In genomic region chr11:95788921-95789505, GRCh38 we compare ENCODE assay signal across 8 cellular contexts. TPM values are rescaled to one million over a fixed set of nuclear protein-coding genes. Genes with fewer than 3 reads are reported as not detected.
DNase-seq lines count a peak whose midpoint lies in the region; ATAC-seq and TF ChIP-seq lines count a peak whose summit lies in the region.

No MANE protein-coding gene starts in this region.

- TF ChIP-seq POLR2A in HCT116 (IDR thresholded peaks at IDR 0.05; ENCODE audit: borderline replicate concordance, extremely low read depth, insufficient read depth, insufficient read length), result peak; percentile 15

- peaks cover 51% of the 10 kb centered on the region for H3K79me2 ChIP-seq in HCT116 (ENCODE audit: insufficient read depth, low read length)

- no peaks in the 10 kb centered on the region for H3K27me3 ChIP-seq in HCT116 (ENCODE audit: insufficient read depth, low read length)
- H3K27me3 ChIP-seq in brain microvascular endothelial cell (replicated peaks), result no peaks in the 10 kb centered on the region

- no peaks in the 10 kb centered on the region for H4K20me1 ChIP-seq in HCT116 (ENCODE audit: insufficient read depth)

- POLR2A ChIA-PET in HCT116 (lab: Charles Lee), result interaction anchor here (0.6 to 1.3 kb wide), 4 partner anchors 26 to 722 kb away, joined by 3 to 4 read pairs (median 3); partner anchors contain the start of gene SRSF8

- H3K4me3 ChIP-seq in HCT116 (replicated peaks in 1 of 2; ENCODE audit: low read depth in 1 of 2, low read length in 2 of 2) (peak overlapping the region; percentile 76 to 87), brain microvascular endothelial cell (ENCODE audit: low read depth, low read length) (peak overlapping the region; percentile 94)

- H3K4me2 ChIP-seq in HCT116 (ENCODE audit: low read length), result peak overlapping the region; percentile 92

- CTCF ChIA-PET in HCT116 (lab: Charles Lee), result interaction anchor here (0.8 to 1.7 kb wide), 6 partner anchors 47 to 1893 kb away, joined by 3 to 5 read pairs (median 4); no protein-coding TSS in a partner anchor

- TF ChIP-seq RAD21 in HCT116 (IDR thresholded peaks at IDR 0.05; ENCODE audit: low read depth), result no peak

- peaks cover 9 to 18% of the 10 kb centered on the region in 2 experiments; a peak in 3 of 4 replicates for H3K4me1 ChIP-seq in HCT116 (ENCODE audit: control insufficient read depth in 1 of 2, insufficient read depth in 2 of 2, low read length in 2 of 2)

- H3K27ac ChIP-seq in HCT116 (ENCODE audit: low read depth, low read length) (peak overlapping the region; percentile 77), brain microvascular endothelial cell (peak overlapping the region; percentile 99)

- in situ Hi-C loops in brain microvascular endothelial cell (cut with HindIII; ENCODE audit: low pct_ligation_motif_present, low sequenced_read_pairs), result no loop called here

- no peak overlapping the region for H2AFZ ChIP-seq in HCT116 (ENCODE audit: low read depth, low read length, poor library complexity, severe bottlenecking)

- peaks cover 21 to 22% of the 10 kb centered on the region in 2 experiments; a peak in 3 of 4 replicates for H3K36me3 ChIP-seq in HCT116 (ENCODE audit: control insufficient read depth in 1 of 2, insufficient read depth in 2 of 2, low read length in 2 of 2)
- peaks cover 10% of the 10 kb centered on the region for H3K36me3 ChIP-seq in brain microvascular endothelial cell (replicated peaks)

- DNase-seq in DMS79 (lab: John Stamatoyannopoulos, UW) (peak; percentile 33), HCT116 (ENCODE audit: low read depth, low spot score) (no peak), RPMI8226 (peak; percentile 34), brain microvascular endothelial cell (peak; percentile 39), iris pigment epithelial cell (ENCODE audit: low read depth) (peak; percentile 50)
- DNase-seq in stimulated activated CD4-positive, alpha-beta T cell treated with anti-CD3 and anti-CD28 coated beads, Interleukin-2, amount 100 ng/mL, for 48 hours, result peak; percentile 10 to 21

- intact Hi-C loops in HCT116 (cut with micrococcal nuclease), result loop anchor here (1.0 to 10.0 kb wide), 3 partner anchors 638 to 824 kb away; partner anchors contain the start of gene SRSF8

- ATAC-seq in HCT116 (no peak; the same call in 1 of the 2 replicates), HG03460 (IDR thresholded peaks at IDR 0.05; ENCODE audit: unreplicated experiment) (no peak), GM21825 (IDR thresholded peaks at IDR 0.05; ENCODE audit: unreplicated experiment) (no peak)

- TF ChIP-seq CTCF in HCT116 (IDR thresholded peaks at IDR 0.05 in 2 of 3, conservative IDR thresholded peaks at IDR 0.05 in 1 of 3; ENCODE audit: borderline replicate concordance in 1 of 3, insufficient read depth in 1 of 3, low read depth in 2 of 3, low read length in 2 of 3) (peak in 1 of 3 experiments; percentile 24; a peak in 1 of 6 replicates), brain microvascular endothelial cell (IDR thresholded peaks at IDR 0.05; ENCODE audit: low read depth, low read length, missing control alignments) (peak; percentile 68)

- H3K9me2 ChIP-seq in HCT116 (ENCODE audit: insufficient read depth), result no peaks in the 10 kb centered on the region

- peak overlapping the region; percentile 81 for H3K9ac ChIP-seq in HCT116 (ENCODE audit: low read length)

- no TSS peak for BruUV-seq in HCT116 (replicated peaks; lab: Mats Ljungman, UMichigan)

- RAD21 ChIA-PET in HCT116 (lab: Charles Lee; ENCODE audit: low non-redundant PET in 1 of 2, low total read pairs in 2 of 2, uncharacterized antibody in 2 of 2, unreplicated experiment in 2 of 2), result interaction anchor here in 1 of 2 experiments (1.0 kb wide), 1 partner anchor 83 kb away, joined by 3 read pairs; no protein-coding TSS in a partner anchor

- no peaks in the 10 kb centered on the region for H3K9me3 ChIP-seq in HCT116 (ENCODE audit: control insufficient read depth in 1 of 2, insufficient read depth in 1 of 2, low read depth in 1 of 2, low read length in 2 of 2)

TF ChIP-seq in HCT116, 20 proteins besides CTCF, POLR2A, EP300 and RAD21:
- TF ChIP-seq ZNF274 (IDR thresholded peaks at IDR 0.05; ENCODE audit: low read depth, low read length), result no peak
- no peak for TF ChIP-seq CBX3 (IDR thresholded peaks at IDR 0.05; ENCODE audit: low read depth)
- no peak for TF ChIP-seq MAX (IDR thresholded peaks at IDR 0.05)
- no peak for TF ChIP-seq ELF1 (IDR thresholded peaks at IDR 0.05; ENCODE audit: borderline replicate concordance, low read depth)
- TF ChIP-seq POLR2AphosphoS5 (IDR thresholded peaks at IDR 0.05; ENCODE audit: low read depth, low read length), result no peak
- TF ChIP-seq CEBPB (IDR thresholded peaks at IDR 0.05; ENCODE audit: low read depth), result no peak
- no peak for TF ChIP-seq SRF (IDR thresholded peaks at IDR 0.05; ENCODE audit: low read depth)
- no peak for TF ChIP-seq YY1 (IDR thresholded peaks at IDR 0.05; ENCODE audit: extremely low read depth, insufficient replicate concordance, low read depth, low read length)
- no peak for TF ChIP-seq EZH2phosphoT487 (IDR thresholded peaks at IDR 0.05; ENCODE audit: borderline replicate concordance)
- no peak for TF ChIP-seq ZBTB33 (IDR thresholded peaks at IDR 0.05; ENCODE audit: extremely low read depth, insufficient replicate concordance, low read length)
- TF ChIP-seq ZFX (IDR thresholded peaks at IDR 0.05), result no peak
- no peak for TF ChIP-seq EZH2 (IDR thresholded peaks at IDR 0.05)
- TF ChIP-seq TCF7L2 (IDR thresholded peaks at IDR 0.05; ENCODE audit: borderline replicate concordance, extremely low read depth, insufficient read depth, insufficient read length), result no peak
- TF ChIP-seq JUND (IDR thresholded peaks at IDR 0.05), result no peak
- no peak for TF ChIP-seq SP1 (IDR thresholded peaks at IDR 0.05; ENCODE audit: low read depth)
- TF ChIP-seq EGR1 (IDR thresholded peaks at IDR 0.05; ENCODE audit: low read depth), result no peak
- no peak for TF ChIP-seq ATF3 (IDR thresholded peaks at IDR 0.05)
- TF ChIP-seq SIN3A (IDR thresholded peaks at IDR 0.05; ENCODE audit: low read depth), result no peak

RNA-seq across cellular contexts. Expression of gene FAM76B, which starts 0.6 kb away (rescaled TPM):
- 27.5 TPM for total RNA-seq in HCT116 (2021; ENCODE audit: unreplicated experiment)
- polyA plus RNA-seq in HCT116 (2012), result 8.1 and 10.5 TPM in 2 replicates

RNA-seq across cellular contexts. Expression of gene CEP57, which starts 1.3 kb away (rescaled TPM):
- 43.3 TPM for total RNA-seq in HCT116 (2021; ENCODE audit: unreplicated experiment)
- polyA plus RNA-seq in HCT116 (2012), result 18.3 and 25.2 TPM in 2 replicates
